8 cellular contexts compared by ENCODE assay signal in the genomic region with DNA sequence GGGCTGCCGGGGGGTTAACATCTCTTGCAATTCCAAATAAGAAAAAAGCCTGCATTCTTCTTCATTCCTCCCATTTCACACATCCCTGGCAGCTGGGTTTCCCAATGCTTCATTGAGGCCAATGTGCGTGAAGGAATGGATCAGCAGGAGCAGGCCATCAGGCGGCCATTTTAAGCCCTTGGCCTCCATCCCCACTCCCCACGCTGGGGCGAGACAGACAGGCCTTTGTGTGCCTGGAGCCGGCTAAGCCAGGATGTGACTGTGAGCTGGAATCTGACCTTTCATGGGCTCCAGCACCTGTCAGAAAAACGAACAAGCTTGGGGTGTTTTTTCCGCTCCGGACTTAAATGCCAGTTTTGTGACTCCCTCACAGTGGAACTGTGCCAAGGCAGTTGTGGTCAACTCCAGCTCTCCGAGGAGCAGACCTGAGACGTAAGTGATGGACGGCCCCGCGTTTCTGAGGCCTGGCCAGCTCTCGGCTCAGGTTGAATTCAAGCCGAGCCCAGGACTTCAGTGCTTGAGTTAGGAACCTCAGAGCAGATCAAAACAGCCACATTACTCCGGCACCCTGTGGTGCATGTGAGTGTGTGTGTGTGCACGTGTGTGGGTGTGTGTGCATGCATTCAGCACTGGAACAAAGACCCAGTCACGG.
DNase-seq lines count a peak whose midpoint lies in the region; ATAC-seq and TF ChIP-seq lines count a peak whose summit lies in the region.

No MANE protein-coding gene starts in this region.

- peak overlapping the region; percentile 91 for H2AFZ ChIP-seq in mammary epithelial cell (ENCODE audit: low read depth, low read length)

- TF ChIP-seq POLR2A in thyroid gland (IDR thresholded peaks at IDR 0.05): no peak

- CTCF ChIA-PET in mammary epithelial cell (lab: Charles Lee; ENCODE audit: low non-redundant PET): no interaction called here

- H3K27ac ChIP-seq in mammary epithelial cell (ENCODE audit: insufficient read depth, low read depth, low read length): peak overlapping the region; percentile 59
- no peak overlapping the region for H3K27ac ChIP-seq in thyroid gland

- in situ Hi-C loops in mammary epithelial cell (cut with MboI; ENCODE audit: low sequenced_read_pairs in 2 of 2): no loop called here

- H3K27me3 ChIP-seq in mammary epithelial cell (ENCODE audit: insufficient read depth, low read length) (no peaks in the 10 kb centered on the region), thyroid gland (no peaks in the 10 kb centered on the region)

- no peak overlapping the region for H3K4me3 Mint-ChIP-seq in stimulated activated memory B cell treated with anti-CD40 and anti-IgM and Interleukin-4, amounts not matched to agents 10 μg/mL and 1 μg/mL and 100 μg/mL, for 72 hours

- no peaks in the 10 kb centered on the region for H3K79me2 ChIP-seq in mammary epithelial cell (ENCODE audit: insufficient read depth, low read length)

- TF ChIP-seq EP300 in Ishikawa (IDR thresholded peaks at IDR 0.05; ENCODE audit: borderline replicate concordance): no peak

- no TSS peak for BruUV-seq in mammary epithelial cell (replicated peaks; lab: Mats Ljungman, UMichigan)

- ATAC-seq in stimulated activated memory B cell treated with anti-CD40 and anti-IgM and Interleukin-4, amounts not matched to agents 10 μg/mL and 1 μg/mL and 100 μg/mL, for 72 hours: no peak
- no peak for ATAC-seq in GM18873 (IDR thresholded peaks at IDR 0.05; ENCODE audit: low FRiP score, unreplicated experiment)

- H3K4me1 Mint-ChIP-seq in stimulated activated memory B cell treated with anti-CD40 and anti-IgM and Interleukin-4, amounts not matched to agents 10 μg/mL and 1 μg/mL and 100 μg/mL, for 72 hours: peaks cover 6% of the 10 kb centered on the region

- H3K9me3 Mint-ChIP-seq in stimulated activated memory B cell treated with anti-CD40 and anti-IgM and Interleukin-4, amounts not matched to agents 10 μg/mL and 1 μg/mL and 100 μg/mL, for 72 hours: peaks cover 19% of the 10 kb centered on the region

- H3K4me3 ChIP-seq in mammary epithelial cell (replicated peaks in 1 of 3; ENCODE audit: insufficient read depth in 1 of 3, low read depth in 2 of 3, low read length in 3 of 3) (no peak overlapping the region), skeletal muscle cell (ENCODE audit: low read depth, low read length) (no peak overlapping the region), thyroid gland (replicated peaks in 1 of 3) (no peak overlapping the region)

- no peaks in the 10 kb centered on the region for H3K36me3 Mint-ChIP-seq in stimulated activated memory B cell treated with anti-CD40 and anti-IgM and Interleukin-4, amounts not matched to agents 10 μg/mL and 1 μg/mL and 100 μg/mL, for 72 hours

- DNase-seq in mammary epithelial cell (peak; percentile 95), islet precursor cell (peak; percentile 68), skeletal muscle cell (ENCODE audit: low read depth) (peak; percentile 99), thyroid gland (no peak), NCI-H748 (lab: John Stamatoyannopoulos, UW; ENCODE audit: unreplicated experiment) (no peak)

- peaks cover 23% of the 10 kb centered on the region for H3K27me3 Mint-ChIP-seq in stimulated activated memory B cell treated with anti-CD40 and anti-IgM and Interleukin-4, amounts not matched to agents 10 μg/mL and 1 μg/mL and 100 μg/mL, for 72 hours

- H3K36me3 ChIP-seq in mammary epithelial cell (ENCODE audit: insufficient read depth, low read length) (no peaks in the 10 kb centered on the region), thyroid gland (no peaks in the 10 kb centered on the region)

- H3K9me3 ChIP-seq in mammary epithelial cell (replicated peaks; ENCODE audit: insufficient read depth, low read length) (peaks cover 11% of the 10 kb centered on the region), thyroid gland (no peaks in the 10 kb centered on the region)

- H4K20me1 ChIP-seq in mammary epithelial cell (ENCODE audit: insufficient read depth, low read length): no peaks in the 10 kb centered on the region

- H3K4me2 ChIP-seq in mammary epithelial cell (ENCODE audit: insufficient read depth, low read depth, low read length): no peak overlapping the region

- dilution Hi-C loops in mammary epithelial cell (cut with HindIII; ENCODE audit: low sequenced_read_pairs): no loop called here

- WGBS in mammary epithelial cell (ENCODE audit: low coverage, missing lambda C conversion rate): 1% methylated on average over 15 of the region's 19 CpGs
- WGBS in thyroid gland, 2 donors: 76 to 84% methylated on average over 15 to 16 of the region's 19 CpGs

- intact Hi-C loops in mammary epithelial cell (cut with micrococcal nuclease): no loop called here
- intact Hi-C loops in thyroid gland (cut with DNase I): no loop called here

- H3K9ac ChIP-seq in mammary epithelial cell (ENCODE audit: insufficient read depth, low read length): no peak overlapping the region

- no peak overlapping the region for H3K27ac Mint-ChIP-seq in stimulated activated memory B cell treated with anti-CD40 and anti-IgM and Interleukin-4, amounts not matched to agents 10 μg/mL and 1 μg/mL and 100 μg/mL, for 72 hours

- TF ChIP-seq RAD21 in Ishikawa (IDR thresholded peaks at IDR 0.05; ENCODE audit: low read depth): no peak

- TF ChIP-seq CTCF in mammary epithelial cell (conservative IDR thresholded peaks at IDR 0.05 in 1 of 2, IDR thresholded peaks at IDR 0.05 in 1 of 2; ENCODE audit: extremely low read depth in 1 of 2, insufficient read depth in 1 of 2, low read depth in 1 of 2, low read length in 2 of 2): no peak
- TF ChIP-seq CTCF in thyroid gland (IDR thresholded peaks at IDR 0.05): no peak

- H3K4me1 ChIP-seq in mammary epithelial cell (ENCODE audit: insufficient read depth, low read length) (peaks cover 47% of the 10 kb centered on the region), thyroid gland (no peaks in the 10 kb centered on the region)

TF ChIP-seq in Ishikawa, 13 proteins besides CTCF, POLR2A, EP300 and RAD21:
- TF ChIP-seq CREB1 (IDR thresholded peaks at IDR 0.05; ENCODE audit: low read depth) (no peak), TEAD4 (IDR thresholded peaks at IDR 0.05) (0 out of 2 replicates have a peak, but pooled peaks have one; percentile 20), REST (IDR thresholded peaks at IDR 0.05; ENCODE audit: low read depth) (no peak), NFIC (IDR thresholded peaks at IDR 0.05) (peak; percentile 62), YY1 (IDR thresholded peaks at IDR 0.05; ENCODE audit: low read depth) (peak; percentile 64; the same call in 1 of the 2 replicates)

Comparison
In these comparisons a context has a peak if more than half of its experiments do, and no peak if none do; other contexts are left out.
1. DNase-seq: peak in mammary epithelial cell (single experiment), islet precursor cell (single experiment) and skeletal muscle cell (single experiment); none in thyroid gland (0 of 2) and NCI-H748 (single experiment).